ENCODE assay signal across 16 cellular contexts in the genomic region with DNA sequence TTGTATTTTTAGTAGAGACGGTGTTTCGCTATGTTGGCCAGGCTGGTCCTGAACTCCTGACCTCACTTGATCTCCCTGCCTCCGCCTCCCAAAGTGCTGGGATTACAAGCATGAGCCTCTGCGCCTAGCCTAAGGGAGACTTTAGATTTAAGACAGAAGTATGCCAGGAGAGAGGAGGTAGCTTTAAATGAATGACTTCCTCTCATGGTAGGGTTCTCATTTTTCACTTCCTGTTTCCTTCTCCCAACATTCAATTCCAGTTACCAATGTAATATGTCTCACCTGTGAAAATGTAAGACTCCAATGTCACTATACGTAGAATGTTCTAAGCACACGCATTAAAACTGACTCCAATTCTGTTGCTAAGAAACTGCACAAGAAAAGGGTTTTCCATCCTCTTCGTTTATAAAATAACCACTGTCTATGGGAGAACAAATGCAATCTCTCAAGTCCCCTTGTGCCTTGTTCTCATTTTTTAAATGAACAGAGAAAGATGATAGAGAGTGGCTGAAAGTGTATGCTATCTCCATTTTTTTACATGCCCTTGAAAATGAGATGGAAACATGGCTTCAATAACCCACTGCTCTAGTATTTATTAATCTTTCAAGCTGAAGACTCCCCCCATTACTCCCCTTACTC.
DNase-seq lines count a peak whose midpoint lies in the region; ATAC-seq, FAIRE-seq and TF ChIP-seq lines count a peak whose summit lies in the region.
"Had no signal": no experiment of that assay in that cellular context is flagged by ENCODE, and none has a peak within 500 bp of the region (broad histone marks: within the 10 kb centered on the region; RNA-seq: fewer than 3 reads in every experiment).

No MANE protein-coding gene starts in this region.

- no peaks in the 10 kb centered on the region for H3K27me3 Mint-ChIP-seq in stimulated activated memory B cell treated with anti-CD40 and anti-IgM and Interleukin-4, amounts not matched to agents 10 μg/mL and 1 μg/mL and 100 μg/mL, for 72 hours
- H3K27me3 Mint-ChIP-seq: central memory CD8-positive, alpha-beta T cell; naive thymus-derived CD8-positive, alpha-beta T cell had no signal

- no peak for TF ChIP-seq POLR2A in NB4 (IDR thresholded peaks at IDR 0.05; ENCODE audit: extremely low read depth, insufficient read length)
- TF ChIP-seq POLR2A in K562 (conservative IDR thresholded peaks at IDR 0.05): no peak

- H4K20me1 ChIP-seq in K562 (replicated peaks; ENCODE audit: control insufficient read depth, insufficient read depth, low read length): 0 out of 2 replicates have a peak, but pooled peaks cover 5% of the 10 kb centered on the region

- WGBS in K562 (ENCODE audit: insufficient coverage, low coverage, missing lambda C conversion rate): 90% methylated on average over 7 of the region's 7 CpGs

- ATAC-seq in K562: no peak
- ATAC-seq in stimulated activated memory B cell treated with anti-CD40 and anti-IgM and Interleukin-4, amounts not matched to agents 10 μg/mL and 1 μg/mL and 100 μg/mL, for 72 hours: no peak
- no peak for ATAC-seq in HG02938 (IDR thresholded peaks at IDR 0.05; ENCODE audit: unreplicated experiment)
- ATAC-seq: activated naive CD4-positive, alpha-beta T cell treated with anti-CD3 and anti-CD28 coated beads, Interleukin-2, amount 50 U/mL, for 72 hours; CD8-positive, alpha-beta T cell; naive thymus-derived CD8-positive, alpha-beta T cell; right cardiac atrium had no signal

- BruUV-seq in K562 (replicated peaks; lab: Mats Ljungman, UMichigan): no TSS peak

- POLR2A ChIA-PET in K562 (lab: Yijun Ruan, JAX): interaction anchor here (0.6 to 0.8 kb wide), 4 partner anchors 20 to 498 kb away, joined by 3 to 4 read pairs (median 3); no protein-coding TSS in a partner anchor

- peaks cover 0 to 8% of the 10 kb centered on the region in 2 experiments; a peak in 1 of 5 replicates for H3K4me1 ChIP-seq in K562 (replicated peaks in 1 of 2; ENCODE audit: control insufficient read depth in 2 of 2, insufficient read depth in 2 of 2, low read length in 2 of 2)

- TF ChIP-seq CTCF in NB4 (IDR thresholded peaks at IDR 0.05; ENCODE audit: low read depth, low read length) (no peak), K562 (IDR thresholded peaks at IDR 0.05 in 2 of 3, conservative IDR thresholded peaks at IDR 0.05 in 1 of 3; ENCODE audit: insufficient read depth in 2 of 3, low read depth in 1 of 3, low read length in 3 of 3) (no peak)

- no peak for TF ChIP-seq RAD21 in K562 (CRISPR knock-in tag; conservative IDR thresholded peaks at IDR 0.05 in 1 of 2, IDR thresholded peaks at IDR 0.05 in 1 of 2)

- CTCF ChIA-PET in K562 (lab: Yijun Ruan, JAX; ENCODE audit: low intra/inter-chr PET ratio): no interaction called here

- intact Hi-C loops in K562 (cut with micrococcal nuclease): no loop called here

- H3K4me2 ChIP-seq in K562 (ENCODE audit: insufficient read depth, low read length): no peak overlapping the region

- no peaks in the 10 kb centered on the region for H3K9me3 Mint-ChIP-seq in stimulated activated memory B cell treated with anti-CD40 and anti-IgM and Interleukin-4, amounts not matched to agents 10 μg/mL and 1 μg/mL and 100 μg/mL, for 72 hours
- H3K9me3 Mint-ChIP-seq: activated naive CD4-positive, alpha-beta T cell treated with anti-CD3 and anti-CD28 coated beads, Interleukin-2, amount 50 U/mL, for 72 hours; CD8-positive, alpha-beta T cell; central memory CD8-positive, alpha-beta T cell; naive thymus-derived CD8-positive, alpha-beta T cell had no signal

- H3K27ac ChIP-seq in K562 (ENCODE audit: extremely low read depth, low read depth, low read length): no peak overlapping the region

- peaks cover 5% of the 10 kb centered on the region; the same call in 2 of the 3 replicates for H3K36me3 ChIP-seq in K562 (ENCODE audit: control insufficient read depth, insufficient read depth, low read length)

- H3K4me3 Mint-ChIP-seq in stimulated activated memory B cell treated with anti-CD40 and anti-IgM and Interleukin-4, amounts not matched to agents 10 μg/mL and 1 μg/mL and 100 μg/mL, for 72 hours: no peak overlapping the region
- H3K4me3 Mint-ChIP-seq: CD8-positive, alpha-beta T cell; central memory CD8-positive, alpha-beta T cell; naive thymus-derived CD8-positive, alpha-beta T cell had no signal

- H3K27ac Mint-ChIP-seq in stimulated activated memory B cell treated with anti-CD40 and anti-IgM and Interleukin-4, amounts not matched to agents 10 μg/mL and 1 μg/mL and 100 μg/mL, for 72 hours: peak overlapping the region; percentile 5
- H3K27ac Mint-ChIP-seq: activated naive CD4-positive, alpha-beta T cell treated with anti-CD3 and anti-CD28 coated beads, Interleukin-2, amount 50 U/mL, for 72 hours; CD8-positive, alpha-beta T cell had no signal

- H3K9me1 ChIP-seq in K562 (ENCODE audit: control insufficient read depth, insufficient read depth, low read length): no peaks in the 10 kb centered on the region

- peak; percentile 35 for FAIRE-seq in GM18507 (lab: Jason Lieb, UNC)
- FAIRE-seq in K562 (lab: Jason Lieb, UNC): no peak

- peaks cover 20% of the 10 kb centered on the region for H3K36me3 Mint-ChIP-seq in stimulated activated memory B cell treated with anti-CD40 and anti-IgM and Interleukin-4, amounts not matched to agents 10 μg/mL and 1 μg/mL and 100 μg/mL, for 72 hours

- no peak for TF ChIP-seq EP300 in K562 (IDR thresholded peaks at IDR 0.05; ENCODE audit: low read length)

- no peaks in the 10 kb centered on the region for H3K27me3 ChIP-seq in K562 (ENCODE audit: control insufficient read depth in 2 of 2, insufficient read depth in 2 of 2, low read length in 2 of 2)

- H3K4me3 ChIP-seq in NB4 (ENCODE audit: low read depth, low read length) (no peak overlapping the region), K562 (no peak overlapping the region)

- DNase-seq in GM18507 (ENCODE audit: extremely low spot score, insufficient read length, low read depth) (no peak), NB4 (ENCODE audit: low read depth) (peak; percentile 33), K562 (ENCODE audit: extremely low read depth in 1 of 4, low spot score in 3 of 4) (no peak), NCI-H526 treated with DMSO at 0.1 percent for 48 hours (lab: John Stamatoyannopoulos, UW) (no peak), NCI-H524 (lab: John Stamatoyannopoulos, UW) (no peak)
- DNase-seq: activated CD8-positive, alpha-beta memory T cell treated with anti-CD3 and anti-CD28 coated beads, Interleukin-2, amount 50 U/mL, for 4 hours; CD8-positive, alpha-beta T cell; naive thymus-derived CD8-positive, alpha-beta T cell; NCI-H1417 treated with DMSO at 0.1 percent for 48 hours; NCI-H526; right cardiac atrium; stimulated activated CD4-positive, alpha-beta T cell treated with anti-CD3 and anti-CD28 coated beads, Interleukin-4, amount 100 ng/mL, for 1 hour had no signal

- H3K9me3 ChIP-seq in K562 (replicated peaks; ENCODE audit: control insufficient read depth, insufficient read depth, low read depth, low read length): no peaks in the 10 kb centered on the region

- in situ Hi-C loops in K562 (cut with MboI): no loop called here

- H3K4me1 Mint-ChIP-seq in stimulated activated memory B cell treated with anti-CD40 and anti-IgM and Interleukin-4, amounts not matched to agents 10 μg/mL and 1 μg/mL and 100 μg/mL, for 72 hours: peaks cover 31% of the 10 kb centered on the region

- no peaks in the 10 kb centered on the region; the same call in 2 of the 3 replicates for H3K79me2 ChIP-seq in K562 (ENCODE audit: control insufficient read depth, insufficient read depth, low read length)

- no peak overlapping the region for H3K9ac ChIP-seq in K562 (ENCODE audit: insufficient read depth in 1 of 2, low read depth in 2 of 2, low read length in 2 of 2)

- H2AFZ ChIP-seq in K562 (ENCODE audit: low read depth, low read length): no peak overlapping the region

TF ChIP-seq in K562, 482 proteins besides CTCF, POLR2A, EP300 and RAD21 (continues in another document):
- TF ChIP-seq TAF1 (IDR thresholded peaks at IDR 0.05; ENCODE audit: control insufficient read depth, extremely low read depth, insufficient read depth, low read length, severe bottlenecking) (no peak), GABPB1 (CRISPR knock-in tag; IDR thresholded peaks at IDR 0.05) (0 out of 2 replicates have a peak, but pooled peaks have one; percentile 16), SPI1 (IDR thresholded peaks at IDR 0.05; ENCODE audit: borderline replicate concordance, low read depth, low read length) (peak; percentile 89), NR3C1 (CRISPR knock-in tag; IDR thresholded peaks at IDR 0.05) (no peak)
- TF ChIP-seq, protein P1, sequence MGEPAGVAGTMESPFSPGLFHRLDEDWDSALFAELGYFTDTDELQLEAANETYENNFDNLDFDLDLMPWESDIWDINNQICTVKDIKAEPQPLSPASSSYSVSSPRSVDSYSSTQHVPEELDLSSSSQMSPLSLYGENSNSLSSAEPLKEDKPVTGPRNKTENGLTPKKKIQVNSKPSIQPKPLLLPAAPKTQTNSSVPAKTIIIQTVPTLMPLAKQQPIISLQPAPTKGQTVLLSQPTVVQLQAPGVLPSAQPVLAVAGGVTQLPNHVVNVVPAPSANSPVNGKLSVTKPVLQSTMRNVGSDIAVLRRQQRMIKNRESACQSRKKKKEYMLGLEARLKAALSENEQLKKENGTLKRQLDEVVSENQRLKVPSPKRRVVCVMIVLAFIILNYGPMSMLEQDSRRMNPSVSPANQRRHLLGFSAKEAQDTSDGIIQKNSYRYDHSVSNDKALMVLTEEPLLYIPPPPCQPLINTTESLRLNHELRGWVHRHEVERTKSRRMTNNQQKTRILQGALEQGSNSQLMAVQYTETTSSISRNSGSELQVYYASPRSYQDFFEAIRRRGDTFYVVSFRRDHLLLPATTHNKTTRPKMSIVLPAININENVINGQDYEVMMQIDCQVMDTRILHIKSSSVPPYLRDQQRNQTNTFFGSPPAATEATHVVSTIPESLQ (CRISPR knock-in tag; IDR thresholded peaks at IDR 0.05): no peak
- TF ChIP-seq, protein P2, sequence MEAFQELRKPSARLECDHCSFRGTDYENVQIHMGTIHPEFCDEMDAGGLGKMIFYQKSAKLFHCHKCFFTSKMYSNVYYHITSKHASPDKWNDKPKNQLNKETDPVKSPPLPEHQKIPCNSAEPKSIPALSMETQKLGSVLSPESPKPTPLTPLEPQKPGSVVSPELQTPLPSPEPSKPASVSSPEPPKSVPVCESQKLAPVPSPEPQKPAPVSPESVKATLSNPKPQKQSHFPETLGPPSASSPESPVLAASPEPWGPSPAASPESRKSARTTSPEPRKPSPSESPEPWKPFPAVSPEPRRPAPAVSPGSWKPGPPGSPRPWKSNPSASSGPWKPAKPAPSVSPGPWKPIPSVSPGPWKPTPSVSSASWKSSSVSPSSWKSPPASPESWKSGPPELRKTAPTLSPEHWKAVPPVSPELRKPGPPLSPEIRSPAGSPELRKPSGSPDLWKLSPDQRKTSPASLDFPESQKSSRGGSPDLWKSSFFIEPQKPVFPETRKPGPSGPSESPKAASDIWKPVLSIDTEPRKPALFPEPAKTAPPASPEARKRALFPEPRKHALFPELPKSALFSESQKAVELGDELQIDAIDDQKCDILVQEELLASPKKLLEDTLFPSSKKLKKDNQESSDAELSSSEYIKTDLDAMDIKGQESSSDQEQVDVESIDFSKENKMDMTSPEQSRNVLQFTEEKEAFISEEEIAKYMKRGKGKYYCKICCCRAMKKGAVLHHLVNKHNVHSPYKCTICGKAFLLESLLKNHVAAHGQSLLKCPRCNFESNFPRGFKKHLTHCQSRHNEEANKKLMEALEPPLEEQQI (IDR thresholded peaks at IDR 0.05): no peak
